Comparison of ENCODE assay signal across 9 cellular contexts in genomic region chr9:126347911-126348760, GRCh38. TPM values are rescaled to one million over a fixed set of nuclear protein-coding genes. Genes with fewer than 3 reads are reported as not detected.
A peak's percentile ranks its signal among the peaks of the same experiment; 100 is the strongest.
DNase-seq lines count a peak whose midpoint lies in the region; ATAC-seq and TF ChIP-seq lines count a peak whose summit lies in the region.
"Had no signal": no experiment of that assay in that cellular context is flagged by ENCODE, and none has a peak within 500 bp of the region (broad histone marks: within the 10 kb centered on the region; RNA-seq: fewer than 3 reads in every experiment).

No MANE protein-coding gene starts in this region.

- no peak overlapping the region for H2BK15ac ChIP-seq in mesendoderm (replicated peaks; ENCODE audit: low read depth)

- no peaks in the 10 kb centered on the region for H4K20me1 ChIP-seq in mammary epithelial cell (ENCODE audit: insufficient read depth, low read length)

- peak in 1 of 4 donors; percentile 76 for TF ChIP-seq EP300 in upper lobe of left lung (IDR thresholded peaks at IDR 0.05)

- H3K18ac ChIP-seq in mesendoderm (ENCODE audit: low read length) = no peak overlapping the region

- H3K79me2 ChIP-seq in mammary epithelial cell (ENCODE audit: insufficient read depth, low read length) (no peaks in the 10 kb centered on the region), mesendoderm (ENCODE audit: control insufficient read depth, insufficient read depth, low read length) (no peaks in the 10 kb centered on the region)

- H2AFZ ChIP-seq in mammary epithelial cell (ENCODE audit: low read depth, low read length) = peak overlapping the region; percentile 69

- H4K5ac ChIP-seq in mesendoderm (ENCODE audit: low read length) = no peak overlapping the region

- no peak overlapping the region for H4K8ac ChIP-seq in mesendoderm (ENCODE audit: low read depth, low read length)

- no peaks in the 10 kb centered on the region for H3K79me1 ChIP-seq in mesendoderm (ENCODE audit: low read length)

- no peak for TF ChIP-seq POLR2A in upper lobe of left lung (IDR thresholded peaks at IDR 0.05)

- no peak overlapping the region for H2BK120ac ChIP-seq in mesendoderm (ENCODE audit: low read depth, low read length)

- no peak overlapping the region for H3K56ac ChIP-seq in mesendoderm (ENCODE audit: low read length)

- no peak overlapping the region for H2AK5ac ChIP-seq in mesendoderm (ENCODE audit: low read length)

- H3K9ac ChIP-seq in mammary epithelial cell (ENCODE audit: insufficient read depth, low read length) = no peak overlapping the region
- no peak overlapping the region for H3K9ac ChIP-seq in mesendoderm (ENCODE audit: low read length)

- H3K9me3 ChIP-seq in mammary epithelial cell (replicated peaks; ENCODE audit: insufficient read depth, low read length) (no peaks in the 10 kb centered on the region), upper lobe of left lung (no peaks in the 10 kb centered on the region)

- in situ Hi-C loops in mammary epithelial cell (cut with MboI; ENCODE audit: low sequenced_read_pairs in 2 of 2) = no loop called here

- no peak overlapping the region for H3K27ac ChIP-seq in mammary epithelial cell (ENCODE audit: insufficient read depth, low read depth, low read length)
- H3K27ac ChIP-seq in mesendoderm (ENCODE audit: low read depth, low read length) = no peak overlapping the region
- H3K27ac ChIP-seq in upper lobe of left lung = peak overlapping the region; percentile 73 to 82 (median 76)

- H2BK5ac ChIP-seq in mesendoderm (ENCODE audit: low read length) = no peak overlapping the region

- H3K4me2 ChIP-seq in mammary epithelial cell (ENCODE audit: insufficient read depth, low read depth, low read length) = peak overlapping the region; percentile 53
- no peak overlapping the region for H3K4me2 ChIP-seq in mesendoderm (ENCODE audit: low read length)

- TF ChIP-seq CTCF in mammary epithelial cell (conservative IDR thresholded peaks at IDR 0.05 in 1 of 2, IDR thresholded peaks at IDR 0.05 in 1 of 2; ENCODE audit: extremely low read depth in 1 of 2, insufficient read depth in 1 of 2, low read depth in 1 of 2, low read length in 2 of 2) (no peak), upper lobe of left lung (IDR thresholded peaks at IDR 0.05) (no peak), GM20000 (IDR thresholded peaks at IDR 0.05; ENCODE audit: extremely low read depth, missing control alignments) (no peak)

- H3K4me1 ChIP-seq in mammary epithelial cell (ENCODE audit: insufficient read depth, low read length) (peaks cover 19% of the 10 kb centered on the region), mesendoderm (ENCODE audit: control insufficient read depth, low read depth, low read length) (no peaks in the 10 kb centered on the region), upper lobe of left lung (peaks cover 21 to 39% (median 28%) of the 10 kb centered on the region in 4 donors)

- no peak overlapping the region for H3K23ac ChIP-seq in mesendoderm (ENCODE audit: low read length)

- DNase-seq in NCI-H748 (lab: John Stamatoyannopoulos, UW; ENCODE audit: unreplicated experiment) (peak; percentile 36), NCI-H748 treated with DMSO at 0.1 percent for 48 hours (lab: John Stamatoyannopoulos, UW) (no peak), mammary epithelial cell (no peak), mesendoderm (peak; percentile 56), upper lobe of left lung (peak in 1 of 2 donors; percentile 88), GM20000 (ENCODE audit: low spot score) (no peak)
- DNase-seq: GOT3 had no signal

- intact Hi-C loops in mammary epithelial cell (cut with micrococcal nuclease) = no loop called here

- H3K4me3 ChIP-seq in mammary epithelial cell (replicated peaks in 1 of 3; ENCODE audit: insufficient read depth in 1 of 3, low read depth in 2 of 3, low read length in 3 of 3) = no peak overlapping the region
- no peak overlapping the region for H3K4me3 ChIP-seq in mesendoderm (ENCODE audit: low read length)
- H3K4me3 ChIP-seq in upper lobe of left lung = no peak overlapping the region

- 55% methylated on average over 14 of the region's 14 CpGs for WGBS in mammary epithelial cell (ENCODE audit: low coverage, missing lambda C conversion rate)
- no CpG with 5 or more reads among the region's 14 CpGs for WGBS in mesendoderm (ENCODE audit: extremely low coverage, insufficient coverage, low lambda C conversion rate)
- WGBS in upper lobe of left lung, 2 donors = 46 to 68% methylated on average over 14 of the region's 14 CpGs

- H3K36me3 ChIP-seq in mammary epithelial cell (ENCODE audit: insufficient read depth, low read length) (no peaks in the 10 kb centered on the region), mesendoderm (ENCODE audit: control insufficient read depth, insufficient read depth, low read length) (no peaks in the 10 kb centered on the region), upper lobe of left lung (peaks cover 0 to 25% (median 5%) of the 10 kb centered on the region in 4 donors)

- BruUV-seq in mammary epithelial cell (replicated peaks; lab: Mats Ljungman, UMichigan) = no TSS peak

- H3K4ac ChIP-seq in mesendoderm (ENCODE audit: low read depth, low read length) = no peak overlapping the region

- H3K27me3 ChIP-seq in mammary epithelial cell (ENCODE audit: insufficient read depth, low read length) (no peaks in the 10 kb centered on the region), mesendoderm (ENCODE audit: insufficient read depth, low read length, poor library complexity) (no peaks in the 10 kb centered on the region), upper lobe of left lung (no peaks in the 10 kb centered on the region)

- dilution Hi-C loops in mammary epithelial cell (cut with HindIII; ENCODE audit: low sequenced_read_pairs) = no loop called here

- CTCF ChIA-PET in mammary epithelial cell (lab: Charles Lee; ENCODE audit: low non-redundant PET) = no interaction called here

- ATAC-seq in upper lobe of left lung (ENCODE audit: low FRiP score in 2 of 2) (peak; percentile 63 to 94), GM19328 (IDR thresholded peaks at IDR 0.05; ENCODE audit: unreplicated experiment) (no peak), GM19351 (IDR thresholded peaks at IDR 0.05; ENCODE audit: unreplicated experiment) (no peak)

RNA-seq across cellular contexts. Expression of gene MVB12B, which starts 21.5 kb away (rescaled TPM):
- total RNA-seq in mammary epithelial cell (1 to 10 TPM; 3.0 to 6.6 TPM), upper lobe of left lung (10 to 100 TPM; 36.7 to 60.7 (median 41.0) TPM)
- 2.2 TPM for polyA plus RNA-seq in mammary epithelial cell
- 0.36 TPM for polyA minus RNA-seq in mammary epithelial cell
- 4.8 TPM for polyA plus RNA-seq in mesendoderm (2013, experiment 1 of 2)
- 4.6 TPM for polyA plus RNA-seq in mesendoderm (2013, experiment 2 of 2)

Comparison
In these comparisons a context has a peak if more than half of its experiments do, and no peak if none do; other contexts are left out.
1. DNase-seq: peak in NCI-H748 (single experiment) and mesendoderm (single experiment); none in NCI-H748 treated with DMSO at 0.1 percent for 48 hours (single experiment), mammary epithelial cell (single experiment) and GM20000 (single experiment).
2. H3K27ac ChIP-seq: peak in upper lobe of left lung (4 of 4); none in mammary epithelial cell (single experiment) and mesendoderm (single experiment).
3. ATAC-seq: peak in upper lobe of left lung (2 of 2); none in GM19328 (single experiment) and GM19351 (single experiment).
4. RNA of gene MVB12B, which starts 21.5 kb away (total RNA-seq): 36.7 to 60.7 TPM in upper lobe of left lung; 3.0 to 6.6 TPM in mammary epithelial cell; every median in the first group is over 4 times any median in the second.